ENCODE assay signal across 7 cellular contexts in genomic region chr6:42007753-42008528, GRCh38. TPM values are rescaled to one million over a fixed set of nuclear protein-coding genes. Genes with fewer than 3 reads are reported as not detected.
DNase-seq lines count a peak whose midpoint lies in the region; ATAC-seq and TF ChIP-seq lines count a peak whose summit lies in the region.

No MANE protein-coding gene starts in this region.

- no peaks in the 10 kb centered on the region for H3K9me3 Mint-ChIP-seq in Calu3 (ENCODE audit: low read depth, unreplicated experiment)

- H3K27me3 ChIP-seq in Loucy (ENCODE audit: insufficient read depth, low read length, poor library complexity, severe bottlenecking) (no peaks in the 10 kb centered on the region), adrenal gland (no peaks in the 10 kb centered on the region)

- peak overlapping the region; percentile 87 for H3K9ac ChIP-seq in Loucy (ENCODE audit: low read depth, low read length, poor library complexity, severe bottlenecking)

- peaks cover 60% of the 10 kb centered on the region for H3K4me1 ChIP-seq in Loucy (ENCODE audit: insufficient read depth, low read length, poor library complexity, severe bottlenecking)
- peaks cover 12 to 32% of the 10 kb centered on the region in 2 donors for H3K4me1 ChIP-seq in adrenal gland (replicated peaks in 1 of 2)

- H3K9me2 ChIP-seq in Loucy (replicated peaks; ENCODE audit: low read depth, low read length): no peaks in the 10 kb centered on the region

- no peak overlapping the region for H3K27ac Mint-ChIP-seq in Calu3 (ENCODE audit: unreplicated experiment)

- H3K36me3 Mint-ChIP-seq in Calu3 (ENCODE audit: insufficient read depth, unreplicated experiment): no peaks in the 10 kb centered on the region

- no peak for TF ChIP-seq POLR2A in adrenal gland (IDR thresholded peaks at IDR 0.05)

- H3K4me3 Mint-ChIP-seq in Calu3 (ENCODE audit: low read depth, unreplicated experiment): no peak overlapping the region

- no peak overlapping the region for H2AFZ ChIP-seq in Loucy (ENCODE audit: low read length)

- peak overlapping the region; percentile 51 to 68 (median 59) for H3K27ac ChIP-seq in adrenal gland

- no peaks in the 10 kb centered on the region for H3K36me3 ChIP-seq in Loucy (ENCODE audit: insufficient read depth, low read length)
- H3K36me3 ChIP-seq in adrenal gland (replicated peaks in 1 of 2): no peaks in the 10 kb centered on the region

- peak overlapping the region; percentile 82 for H3K4me2 ChIP-seq in Loucy (ENCODE audit: low read depth, low read length, poor library complexity, severe bottlenecking)

- no TSS peak for BruUV-seq in Calu3 (replicated peaks; lab: Mats Ljungman, UMichigan)

- 52 to 60% (median 55%) methylated on average over 17 of the region's 17 CpGs for WGBS in adrenal gland, 4 donors

- peak; percentile 33 for DNase-seq in UCSD-AML1 (lab: John Stamatoyannopoulos, UW; ENCODE audit: unreplicated experiment)
- DNase-seq in adrenal gland: peak in 4 of 7 donors; percentile 30 to 60 (median 48)
- peak; percentile 62 for DNase-seq in stimulated activated CD8-positive, alpha-beta memory T cell treated with anti-CD3 and anti-CD28 coated beads, Interleukin-4, amount 100 ng/mL, for 48 hours
- DNase-seq in Calu3: no peak
- DNase-seq in NCI-H345 treated with DMSO at 0.1 percent for 48 hours (lab: John Stamatoyannopoulos, UW; ENCODE audit: unreplicated experiment): no peak

- H3K27me3 Mint-ChIP-seq in Calu3 (ENCODE audit: unreplicated experiment): no peaks in the 10 kb centered on the region

- no peaks in the 10 kb centered on the region for H3K4me1 Mint-ChIP-seq in Calu3 (ENCODE audit: low read depth, unreplicated experiment)

- CTCF ChIA-PET in Calu3 (lab: Charles Lee): interaction anchor here (0.6 kb wide), 2 partner anchors 94 to 326 kb away, joined by 3 to 6 read pairs; no protein-coding TSS in a partner anchor

- H3K9me3 ChIP-seq in Loucy (ENCODE audit: insufficient read depth, low read depth, low read length) (no peaks in the 10 kb centered on the region), adrenal gland (replicated peaks in 1 of 3) (no peaks in the 10 kb centered on the region)

- no peaks in the 10 kb centered on the region for H4K20me1 ChIP-seq in Loucy (ENCODE audit: insufficient read depth, low read length, poor library complexity, severe bottlenecking)

- TF ChIP-seq CTCF in Loucy (conservative IDR thresholded peaks at IDR 0.05; ENCODE audit: low read length) (no peak), adrenal gland (IDR thresholded peaks at IDR 0.05) (no peak), Calu3 (IDR thresholded peaks at IDR 0.05; ENCODE audit: unreplicated experiment) (no peak)

- peak overlapping the region; percentile 64 for H3K4me3 ChIP-seq in Loucy (ENCODE audit: low read length, poor library complexity, severe bottlenecking)
- peak overlapping the region in 1 of 4 donors; percentile 26 for H3K4me3 ChIP-seq in adrenal gland

- intact Hi-C loops in adrenal gland (cut with DNase I) (no loop called here), Calu3 (cut with micrococcal nuclease; ENCODE audit: unreplicated experiment) (no loop called here)

- peaks cover 24% of the 10 kb centered on the region for H3K79me2 ChIP-seq in Loucy (ENCODE audit: insufficient read depth, low read length)

- H3F3A ChIP-seq in Loucy (ENCODE audit: low read depth): peaks cover 23% of the 10 kb centered on the region

- ATAC-seq in GM18858 (IDR thresholded peaks at IDR 0.05; ENCODE audit: unreplicated experiment): no peak

RNA-seq across cellular contexts. Expression of gene TAF8, which starts 42.4 kb away (rescaled TPM):
- total RNA-seq in adrenal gland: 10 to 100 TPM; 16.4 to 83.7 (median 30.5) TPM
- polyA plus RNA-seq in adrenal gland: 10 to 100 TPM; 10.1 to 12.7 (median 12.5) TPM
- 32.6 and 34.0 TPM in 2 replicates for total RNA-seq in Calu3 (2022)

Comparison
In these comparisons a context has a peak if more than half of its experiments do, and no peak if none do; other contexts are left out.
1. DNase-seq: peak in UCSD-AML1 (single experiment), adrenal gland (4 of 7) and stimulated activated CD8-positive, alpha-beta memory T cell treated with anti-CD3 and anti-CD28 coated beads, Interleukin-4, amount 100 ng/mL, for 48 hours (single experiment); none in Calu3 (single experiment) and NCI-H345 treated with DMSO at 0.1 percent for 48 hours (single experiment).